7 cellular contexts compared by ENCODE assay signal in genomic region chr2:61694312-61695274, GRCh38.
DNase-seq lines count a peak whose midpoint lies in the region; ATAC-seq and TF ChIP-seq lines count a peak whose summit lies in the region.

No MANE protein-coding gene starts in this region.

- peak overlapping the region; percentile 79 for H3K4me3 ChIP-seq in WI38 (ENCODE audit: low read depth, low read length)
- H3K4me3 ChIP-seq in cardiac fibroblast (replicated peaks in 1 of 2; ENCODE audit: low read depth in 2 of 2, low read length in 2 of 2): peak overlapping the region; percentile 70 to 93
- peak overlapping the region; percentile 67 to 81 (median 72) for H3K4me3 ChIP-seq in spleen

- peaks cover 0 to 17% (median 15%) of the 10 kb centered on the region in 6 donors for H3K4me1 ChIP-seq in spleen

- ATAC-seq in GM18498 (IDR thresholded peaks at IDR 0.05; ENCODE audit: unreplicated experiment): peak; percentile 96
- ATAC-seq in HG02798 (IDR thresholded peaks at IDR 0.05; ENCODE audit: poor library complexity, unreplicated experiment): peak; percentile 96

- peak in 2 of 3 donors; percentile 37 to 49 for TF ChIP-seq POLR2A in spleen (IDR thresholded peaks at IDR 0.05)

- peak; percentile 85 for DNase-seq in NCI-H1930 (lab: John Stamatoyannopoulos, UW)
- DNase-seq in cardiac fibroblast (ENCODE audit: low read depth in 2 of 2): peak; percentile 90 to 93
- DNase-seq in inferior parietal cortex (ENCODE audit: extremely low spot score): peak; percentile 82
- DNase-seq in spleen: peak; percentile 99

- intact Hi-C loops in spleen (cut with DNase I; ENCODE audit: low total_unique reads): no loop called here

- peak; percentile 28 for TF ChIP-seq CTCF in WI38 (IDR thresholded peaks at IDR 0.05; ENCODE audit: low read depth, low read length)
- TF ChIP-seq CTCF in cardiac fibroblast (IDR thresholded peaks at IDR 0.05; ENCODE audit: low read depth, low read length): peak; percentile 35
- peak in 9 of 11 experiments; percentile 27 to 71 (median 55) for TF ChIP-seq CTCF in spleen (IDR thresholded peaks at IDR 0.05 in 8 of 11, conservative IDR thresholded peaks at IDR 0.05 in 3 of 11)

- H3K27me3 ChIP-seq in spleen (replicated peaks in 1 of 7): no peaks in the 10 kb centered on the region

- H3K9me3 ChIP-seq in spleen: no peaks in the 10 kb centered on the region

- WGBS in spleen, 5 donors: 2 to 5% (median 4%) methylated on average over 29 to 47 of the region's 47 CpGs

- no peaks in the 10 kb centered on the region for H3K36me3 ChIP-seq in spleen

- peak overlapping the region; percentile 76 to 91 (median 85) for H3K27ac ChIP-seq in spleen

Comparison
In these comparisons a context has a peak if more than half of its experiments do, and no peak if none do; other contexts are left out.
1. Peak in every context shown above with its lines: DNase-seq, ATAC-seq, H3K4me3 ChIP-seq and H3K27ac ChIP-seq.